Comparison of ENCODE assay signal across 40 cellular contexts in genomic region chr5:57621624-57622023, GRCh38.
"Had no signal": no experiment of that assay in that cellular context is flagged by ENCODE, and none has a peak within 500 bp of the region (broad histone marks: within the 10 kb centered on the region; RNA-seq: fewer than 3 reads in every experiment).

No MANE protein-coding gene starts in this region.

- H3K27me3 Mint-ChIP-seq: activated naive CD4-positive, alpha-beta T cell treated with anti-CD3 and anti-CD28 coated beads, Interleukin-2, amount 10 ng/mL, durations not matched to agents 7 days and 5 days; brain; central memory CD8-positive, alpha-beta T cell had no signal

- H3K4me1 ChIP-seq: adrenal gland, ascending aorta, body of pancreas, breast epithelium had no signal

- DNase-seq: activated effector memory CD4-positive, alpha-beta T cell treated with anti-CD3 and anti-CD28 coated beads, Interleukin-2, amount 50 U/mL, for 16 hours; activated effector memory CD4-positive, alpha-beta T cell treated with Interleukin-2 at 50 U/mL for 16 hours; activated gamma-delta T cell; activated gamma-delta T cell treated with Interleukin-2 at 50 U/mL for 16 hours; activated naive CD4-positive, alpha-beta T cell; activated naive CD4-positive, alpha-beta T cell treated with anti-CD3 and anti-CD28 coated beads for 36 hours; activated naive CD4-positive, alpha-beta T cell treated with anti-CD3 and anti-CD28 coated beads, Interleukin-2, amount 10 ng/mL, durations not matched to agents 7 days and 5 days; activated naive CD4-positive, alpha-beta T cell treated with anti-CD3 and anti-CD28 coated beads, Interleukin-2, amount 50 U/mL, for 16 hours; activated naive CD4-positive, alpha-beta T cell treated with Interleukin-2 at 50 U/mL for 16 hours; activated naive CD8-positive, alpha-beta T cell treated with anti-CD3 and anti-CD28 coated beads for 36 hours; activated naive CD8-positive, alpha-beta T cell treated with anti-CD3 and anti-CD28 coated beads, Interleukin-2, amount 10 ng/mL, durations not matched to agents 7 days and 5 days; activated naive CD8-positive, alpha-beta T cell treated with anti-CD3 and anti-CD28 coated beads, Interleukin-2, amount 50 U/mL, for 24 hours; activated T-cell treated with anti-CD3 and anti-CD28 coated beads, Interleukin-2, amount 50 U/mL, for 1 hour; activated T-cell treated with anti-CD3 and anti-CD28 coated beads, Interleukin-2, amount 50 U/mL, for 24 hours; activated T-cell treated with anti-CD3 and anti-CD28 coated beads, Interleukin-2, amount 50 U/mL, for 4 hours; activated T-cell treated with anti-CD3 and anti-CD28 coated beads, Interleukin-2, amount 50 U/mL, for 48 hours; activated T-cell treated with anti-CD3 and anti-CD28 coated beads, Interleukin-2, amount 50 U/mL, for 72 hours; adrenal gland; amniotic stem cell; amygdala; anterior cingulate cortex; aorta; body of pancreas; brain microvascular endothelial cell; caudate nucleus; central memory CD4-positive, alpha-beta T cell; cerebellar nuclear complex had no signal

- H3K36me3 ChIP-seq: adrenal gland, ascending aorta, brain microvascular endothelial cell, breast epithelium, cardiac muscle cell had no signal

- H3K4me3 ChIP-seq: adrenal gland, ascending aorta, body of pancreas, breast epithelium, cardiac muscle cell had no signal

- H3K36me3 Mint-ChIP-seq: activated naive CD4-positive, alpha-beta T cell treated with anti-CD3 and anti-CD28 coated beads, Interleukin-2, amount 10 ng/mL, durations not matched to agents 7 days and 5 days; activated naive CD4-positive, alpha-beta T cell treated with anti-CD3 and anti-CD28 coated beads, Interleukin-2, amount 50 U/mL, for 24 hours; activated naive CD4-positive, alpha-beta T cell treated with anti-CD3 and anti-CD28 coated beads, Interleukin-2, amount 50 U/mL, for 72 hours; activated naive CD8-positive, alpha-beta T cell; activated naive CD8-positive, alpha-beta T cell treated with anti-CD3 and anti-CD28 coated beads for 36 hours; activated naive CD8-positive, alpha-beta T cell treated with anti-CD3 and anti-CD28 coated beads, Interleukin-2, amount 10 ng/mL, durations not matched to agents 7 days and 5 days; brain had no signal

- H3K9me3 Mint-ChIP-seq: activated naive CD4-positive, alpha-beta T cell treated with anti-CD3 and anti-CD28 coated beads for 36 hours; activated naive CD4-positive, alpha-beta T cell treated with anti-CD3 and anti-CD28 coated beads, Interleukin-2, amount 10 ng/mL, durations not matched to agents 7 days and 5 days; activated naive CD4-positive, alpha-beta T cell treated with anti-CD3 and anti-CD28 coated beads, Interleukin-2, amount 50 U/mL, for 72 hours; activated naive CD8-positive, alpha-beta T cell treated with anti-CD3 and anti-CD28 coated beads for 36 hours; activated naive CD8-positive, alpha-beta T cell treated with anti-CD3 and anti-CD28 coated beads, Interleukin-2, amount 10 ng/mL, durations not matched to agents 7 days and 5 days; activated naive CD8-positive, alpha-beta T cell treated with anti-CD3 and anti-CD28 coated beads, Interleukin-2, amount 50 U/mL, for 24 hours; activated T-cell treated with anti-CD3 and anti-CD28 coated beads, Interleukin-2, amount 50 U/mL, for 24 hours; activated T-helper 1 cell treated with anti-CD3 and anti-CD28 coated beads, Interleukin-12 subunit alpha, Interleukin-12 subunit beta, Interleukin-2, Interleukin-4 antibody, amounts not matched to agents 30 ng/mL and 10 ng/mL and 1 ng/mL, durations not matched to agents 14 hours and 24 hours and 36 hours; activated T-helper 17 cell treated with anti-CD3 and anti-CD28 coated beads, Interleukin-2, amount 50 U/mL, for 72 hours; activated T-helper 2 cell treated with anti-CD3 and anti-CD28 coated beads, Interferon-gamma antibody, Interleukin-2, Interleukin-4, amounts not matched to agents 10 μg/mL and 5 μg/mL and 100 μg/mL, durations not matched to agents 14 hours and 24 hours and 36 hours; central memory CD8-positive, alpha-beta T cell had no signal

- H3K27ac ChIP-seq: adrenal gland, ascending aorta, body of pancreas, brain microvascular endothelial cell, breast epithelium, cardiac muscle cell had no signal

- H3K4me3 Mint-ChIP-seq: activated naive CD4-positive, alpha-beta T cell treated with anti-CD3 and anti-CD28 coated beads for 36 hours; activated naive CD4-positive, alpha-beta T cell treated with anti-CD3 and anti-CD28 coated beads, Interleukin-2, amount 10 ng/mL, durations not matched to agents 7 days and 5 days; activated naive CD4-positive, alpha-beta T cell treated with anti-CD3 and anti-CD28 coated beads, Interleukin-2, amount 50 U/mL, for 24 hours; activated naive CD8-positive, alpha-beta T cell; activated naive CD8-positive, alpha-beta T cell treated with anti-CD3 and anti-CD28 coated beads for 36 hours; activated naive CD8-positive, alpha-beta T cell treated with anti-CD3 and anti-CD28 coated beads, Interleukin-2, amount 10 ng/mL, durations not matched to agents 7 days and 5 days; activated naive CD8-positive, alpha-beta T cell treated with anti-CD3 and anti-CD28 coated beads, Interleukin-2, amount 50 U/mL, for 24 hours; activated T-cell treated with anti-CD3 and anti-CD28 coated beads, Interleukin-2, amount 50 U/mL, for 24 hours; activated T-cell treated with anti-CD3 and anti-CD28 coated beads, Interleukin-2, amount 50 U/mL, for 4 hours; activated T-cell treated with anti-CD3 and anti-CD28 coated beads, Interleukin-2, amount 50 U/mL, for 72 hours; activated T-helper 1 cell treated with anti-CD3 and anti-CD28 coated beads, Interleukin-12 subunit alpha, Interleukin-12 subunit beta, Interleukin-2, Interleukin-4 antibody, amounts not matched to agents 30 ng/mL and 10 ng/mL and 1 ng/mL, durations not matched to agents 14 hours and 24 hours and 36 hours; activated T-helper 17 cell treated with anti-CD3 and anti-CD28 coated beads, Interleukin-2, amount 50 U/mL, for 72 hours; brain; central memory CD8-positive, alpha-beta T cell had no signal

- H3K9me3 ChIP-seq: adrenal gland, ascending aorta, body of pancreas, breast epithelium had no signal

- FAIRE-seq: astrocyte, bronchial epithelial cell had no signal

- H3K27ac Mint-ChIP-seq: activated naive CD4-positive, alpha-beta T cell treated with anti-CD3 and anti-CD28 coated beads for 36 hours; activated naive CD4-positive, alpha-beta T cell treated with anti-CD3 and anti-CD28 coated beads, Interleukin-2, amount 10 ng/mL, durations not matched to agents 7 days and 5 days; activated naive CD4-positive, alpha-beta T cell treated with anti-CD3 and anti-CD28 coated beads, Interleukin-2, amount 50 U/mL, for 24 hours; activated naive CD4-positive, alpha-beta T cell treated with anti-CD3 and anti-CD28 coated beads, Interleukin-2, amount 50 U/mL, for 72 hours; activated naive CD8-positive, alpha-beta T cell; activated naive CD8-positive, alpha-beta T cell treated with anti-CD3 and anti-CD28 coated beads for 36 hours; activated naive CD8-positive, alpha-beta T cell treated with anti-CD3 and anti-CD28 coated beads, Interleukin-2, amount 10 ng/mL, durations not matched to agents 7 days and 5 days; activated naive CD8-positive, alpha-beta T cell treated with anti-CD3 and anti-CD28 coated beads, Interleukin-2, amount 50 U/mL, for 24 hours; activated T-cell treated with anti-CD3 and anti-CD28 coated beads, Interleukin-2, amount 50 U/mL, for 24 hours; activated T-cell treated with anti-CD3 and anti-CD28 coated beads, Interleukin-2, amount 50 U/mL, for 72 hours; activated T-helper 1 cell treated with anti-CD3 and anti-CD28 coated beads, Interleukin-12 subunit alpha, Interleukin-12 subunit beta, Interleukin-2, Interleukin-4 antibody, amounts not matched to agents 30 ng/mL and 10 ng/mL and 1 ng/mL, durations not matched to agents 14 hours and 24 hours and 36 hours; activated T-helper 17 cell treated with anti-CD3 and anti-CD28 coated beads, Interleukin-2, amount 50 U/mL, for 72 hours; activated T-helper 2 cell treated with anti-CD3 and anti-CD28 coated beads, Interferon-gamma antibody, Interleukin-2, Interleukin-4, amounts not matched to agents 10 μg/mL and 5 μg/mL and 100 μg/mL, durations not matched to agents 14 hours and 24 hours and 36 hours; brain had no signal

- ATAC-seq: activated naive CD4-positive, alpha-beta T cell treated with anti-CD3 and anti-CD28 coated beads, Interleukin-2, amount 50 U/mL, for 72 hours; activated naive CD8-positive, alpha-beta T cell treated with anti-CD3 and anti-CD28 coated beads, Interleukin-2, amount 50 U/mL, for 24 hours; activated T-cell treated with anti-CD3 and anti-CD28 coated beads, Interleukin-2, amount 50 U/mL, for 4 hours; activated T-cell treated with anti-CD3 and anti-CD28 coated beads, Interleukin-2, amount 50 U/mL, for 72 hours; activated T-helper 17 cell treated with anti-CD3 and anti-CD28 coated beads, Interleukin-2, amount 50 U/mL, for 72 hours; body of pancreas had no signal

- H3K4me1 Mint-ChIP-seq: activated naive CD4-positive, alpha-beta T cell treated with anti-CD3 and anti-CD28 coated beads, Interleukin-2, amount 10 ng/mL, durations not matched to agents 7 days and 5 days; activated naive CD4-positive, alpha-beta T cell treated with anti-CD3 and anti-CD28 coated beads, Interleukin-2, amount 50 U/mL, for 24 hours; activated naive CD8-positive, alpha-beta T cell treated with anti-CD3 and anti-CD28 coated beads for 36 hours; activated naive CD8-positive, alpha-beta T cell treated with anti-CD3 and anti-CD28 coated beads, Interleukin-2, amount 10 ng/mL, durations not matched to agents 7 days and 5 days; activated naive CD8-positive, alpha-beta T cell treated with anti-CD3 and anti-CD28 coated beads, Interleukin-2, amount 50 U/mL, for 24 hours; activated T-helper 17 cell treated with anti-CD3 and anti-CD28 coated beads, Interleukin-2, amount 50 U/mL, for 72 hours; brain; central memory CD8-positive, alpha-beta T cell had no signal

- H3K27me3 ChIP-seq: adrenal gland, ascending aorta, body of pancreas, brain microvascular endothelial cell, breast epithelium, cardiac muscle cell had no signal
